29 cellular contexts compared by ENCODE assay signal in the genomic region with DNA sequence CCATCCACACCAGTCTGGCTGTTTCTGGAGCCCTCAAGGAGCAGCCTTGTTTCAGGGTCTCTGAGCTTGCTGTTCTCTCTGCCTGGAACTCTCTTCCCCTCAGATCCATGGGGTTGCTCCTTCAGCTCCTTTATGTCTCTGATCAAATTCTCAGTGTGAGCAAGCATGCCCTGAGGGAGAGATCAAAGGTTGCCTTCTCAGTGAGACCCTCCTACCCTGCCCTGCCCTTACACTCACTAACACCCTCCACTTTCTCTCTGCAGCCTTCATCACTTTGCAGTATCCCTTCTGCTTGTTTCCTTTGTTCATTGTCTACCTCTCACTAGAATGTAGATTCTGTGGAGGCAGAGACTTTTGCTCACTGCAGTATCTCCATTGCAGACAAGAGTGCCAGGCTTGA. TPM values are rescaled to one million over a fixed set of nuclear protein-coding genes. Genes with fewer than 3 reads are reported as not detected.
"Had no signal": no experiment of that assay in that cellular context is flagged by ENCODE, and none has a peak within 500 bp of the region (broad histone marks: within the 10 kb centered on the region; RNA-seq: fewer than 3 reads in every experiment).

No MANE protein-coding gene starts in this region.

- H3K27ac Mint-ChIP-seq: mesothelial cell of epicardium; natural killer cell; nephron progenitor cell; stimulated activated effector memory CD8-positive, alpha-beta T cell treated with anti-CD3 and anti-CD28 coated beads, Interleukin-12 subunit alpha, Interleukin-12 subunit beta, amount 100 ng/mL, for 72 hours; stimulated activated naive CD8-positive, alpha-beta T cell treated with anti-CD3 and anti-CD28 coated beads, Interleukin-15, Interleukin-2, amounts not matched to agents 100 ng/mL and 50 ng/mL, for 24 hours had no signal

- H3K27ac ChIP-seq: left ventricle myocardium inferior, pancreas, prostate gland, skin epidermis, suprapubic skin, thoracic aorta, tibial artery, upper lobe of right lung, uterus had no signal

- DNase-seq: islet precursor cell; left ventricle myocardium inferior; mesendoderm; naive B cell; natural killer cell; nephron progenitor cell; nucleus accumbens; pancreas; posterior cingulate gyrus; retina; right cardiac atrium; stimulated activated CD4-positive, alpha-beta T cell treated with anti-CD3 and anti-CD28 coated beads, Interleukin-12 subunit alpha, Interleukin-12 subunit beta, amount 100 ng/mL, for 4 hours; stimulated activated CD4-positive, alpha-beta T cell treated with anti-CD3 and anti-CD28 coated beads, Interleukin-15, amount 100 ng/mL, for 24 hours; stimulated activated CD4-positive, alpha-beta T cell treated with anti-CD3 and anti-CD28 coated beads, Interleukin-4, amount 100 ng/mL, for 24 hours; stimulated activated naive CD4-positive, alpha-beta T cell; tibial artery; trophoblast cell; upper lobe of right lung; uterus had no signal

- H3K9me3 Mint-ChIP-seq: natural killer cell; stimulated activated effector memory CD8-positive, alpha-beta T cell treated with anti-CD3 and anti-CD28 coated beads, Interleukin-12 subunit alpha, Interleukin-12 subunit beta, amount 100 ng/mL, for 72 hours had no signal

- H3K4me3 Mint-ChIP-seq: mesothelial cell of epicardium; naive B cell; natural killer cell; nephron progenitor cell; stimulated activated effector memory CD8-positive, alpha-beta T cell treated with anti-CD3 and anti-CD28 coated beads, Interleukin-12 subunit alpha, Interleukin-12 subunit beta, amount 100 ng/mL, for 72 hours; stimulated activated naive CD8-positive, alpha-beta T cell treated with anti-CD3 and anti-CD28 coated beads, Interleukin-15, Interleukin-2, amounts not matched to agents 100 ng/mL and 50 ng/mL, for 24 hours had no signal

- H3K27me3 Mint-ChIP-seq: naive B cell; stimulated activated naive CD8-positive, alpha-beta T cell treated with anti-CD3 and anti-CD28 coated beads, Interleukin-15, Interleukin-2, amounts not matched to agents 100 ng/mL and 50 ng/mL, for 24 hours had no signal

- H3K27me3 ChIP-seq: pancreas, suprapubic skin, tibial artery, upper lobe of right lung, uterus had no signal

- H3K4me1 Mint-ChIP-seq: mesothelial cell of epicardium; natural killer cell; nephron progenitor cell; stimulated activated effector memory CD8-positive, alpha-beta T cell treated with anti-CD3 and anti-CD28 coated beads, Interleukin-12 subunit alpha, Interleukin-12 subunit beta, amount 100 ng/mL, for 72 hours had no signal

- ATAC-seq: pancreas; right cardiac atrium; sciatic nerve; stimulated activated effector memory CD8-positive, alpha-beta T cell treated with anti-CD3 and anti-CD28 coated beads, Interleukin-12 subunit alpha, Interleukin-12 subunit beta, amount 100 ng/mL, for 72 hours; upper lobe of right lung had no signal

- H3K4me1 ChIP-seq: left ventricle myocardium inferior, pancreas, prostate gland, suprapubic skin, tibial artery, upper lobe of right lung, uterus had no signal

- H3K36me3 Mint-ChIP-seq: mesothelial cell of epicardium; natural killer cell; stimulated activated effector memory CD8-positive, alpha-beta T cell treated with anti-CD3 and anti-CD28 coated beads, Interleukin-12 subunit alpha, Interleukin-12 subunit beta, amount 100 ng/mL, for 72 hours had no signal

- H3K9me3 ChIP-seq: pancreas, prostate gland, suprapubic skin, thoracic aorta, tibial artery, upper lobe of right lung, uterus had no signal

RNA-seq across cellular contexts. Expression of a gene that starts 19.9 kb away (rescaled TPM):
- total RNA-seq: left ventricle myocardium inferior, lower leg skin, osteoblast, suprapubic skin had no signal
